ENCODE assay signal across 7 cellular contexts in genomic region chr19:6516018-6516658, GRCh38. TPM values are rescaled to one million over a fixed set of nuclear protein-coding genes. Genes with fewer than 3 reads are reported as not detected.
A peak's percentile ranks its signal among the peaks of the same experiment; 100 is the strongest.
DNase-seq lines count a peak whose midpoint lies in the region; ATAC-seq and TF ChIP-seq lines count a peak whose summit lies in the region.

No MANE protein-coding gene starts in this region.

- peaks cover 3% of the 10 kb centered on the region for H3K4me1 ChIP-seq in mesodermal cell (ENCODE audit: control insufficient read depth, insufficient read depth, low read length, poor library complexity, severe bottlenecking)

- H3K4me3 ChIP-seq in GM12875 (ENCODE audit: low read depth, low read length), result peak overlapping the region; percentile 84
- peak overlapping the region; percentile 52 for H3K4me3 ChIP-seq in mesodermal cell (ENCODE audit: extremely low read depth, insufficient read depth, low read length, poor library complexity, severe bottlenecking)

- H3K27ac ChIP-seq in mesodermal cell (ENCODE audit: low read depth, low read length, severe bottlenecking), result peak overlapping the region; percentile 45

- CTCF ChIA-PET in activated CD8-positive, alpha-beta memory T cell treated with anti-CD3 and anti-CD28 coated beads, Interleukin-2, amount 10 ng/mL, durations not matched to agents 7 days and 5 days (lab: Charles Lee), result interaction anchor here (0.6 to 4.3 kb wide), 40 partner anchors 9 to 374 kb away, joined by 3 to 61 read pairs (median 4); partner anchors contain the start of genes CD70, CLPP, DENND1C and GPR108

- ATAC-seq in HG02973 (IDR thresholded peaks at IDR 0.05; ENCODE audit: unreplicated experiment), result peak; percentile 37
- peak; percentile 71 for ATAC-seq in activated CD8-positive, alpha-beta memory T cell treated with anti-CD3 and anti-CD28 coated beads, Interleukin-2, amount 10 ng/mL, durations not matched to agents 7 days and 5 days

- H3K9me3 Mint-ChIP-seq in activated CD8-positive, alpha-beta memory T cell treated with anti-CD3 and anti-CD28 coated beads, Interleukin-2, amount 10 ng/mL, durations not matched to agents 7 days and 5 days (ENCODE audit: low read depth), result no peaks in the 10 kb centered on the region
- no peaks in the 10 kb centered on the region for H3K9me3 Mint-ChIP-seq in endothelial cell (ENCODE audit: unreplicated experiment)

- peak overlapping the region; percentile 89 for H3K4me3 Mint-ChIP-seq in activated CD8-positive, alpha-beta memory T cell treated with anti-CD3 and anti-CD28 coated beads, Interleukin-2, amount 10 ng/mL, durations not matched to agents 7 days and 5 days
- H3K4me3 Mint-ChIP-seq in endothelial cell (ENCODE audit: unreplicated experiment), result peak overlapping the region; percentile 94

- peak; percentile 88 to 99 for DNase-seq in NOMO-1 (lab: John Stamatoyannopoulos, UW; ENCODE audit: unreplicated experiment in 2 of 2)
- DNase-seq in activated CD8-positive, alpha-beta memory T cell treated with anti-CD3 and anti-CD28 coated beads, Interleukin-2, amount 10 ng/mL, durations not matched to agents 7 days and 5 days, result peak; percentile 92
- peak; percentile 88 for DNase-seq in endothelial cell (ENCODE audit: low spot score)
- DNase-seq in stimulated activated CD8-positive, alpha-beta memory T cell treated with anti-CD3 and anti-CD28 coated beads, Interleukin-15, amount 100 ng/mL, for 1 hour (ENCODE audit: low read depth), result peak; percentile 40

- no peaks in the 10 kb centered on the region for H3K36me3 ChIP-seq in mesodermal cell (ENCODE audit: control insufficient read depth, insufficient read depth, low read length)

- H3K4me1 Mint-ChIP-seq in activated CD8-positive, alpha-beta memory T cell treated with anti-CD3 and anti-CD28 coated beads, Interleukin-2, amount 10 ng/mL, durations not matched to agents 7 days and 5 days, result peaks cover 40% of the 10 kb centered on the region
- peaks cover 19% of the 10 kb centered on the region for H3K4me1 Mint-ChIP-seq in endothelial cell (ENCODE audit: unreplicated experiment)

- no peaks in the 10 kb centered on the region for H3K9me3 ChIP-seq in mesodermal cell (ENCODE audit: control insufficient read depth, low read length)

- no peaks in the 10 kb centered on the region for H3K36me3 Mint-ChIP-seq in activated CD8-positive, alpha-beta memory T cell treated with anti-CD3 and anti-CD28 coated beads, Interleukin-2, amount 10 ng/mL, durations not matched to agents 7 days and 5 days
- H3K36me3 Mint-ChIP-seq in endothelial cell (ENCODE audit: low read depth, unreplicated experiment), result peaks cover 9% of the 10 kb centered on the region

- 0 to 4% methylated on average over 21 to 25 of the region's 26 CpGs for WGBS in mesodermal cell (ENCODE audit: insufficient coverage in 2 of 2), 2 experiments

- no peaks in the 10 kb centered on the region for H3K27me3 Mint-ChIP-seq in activated CD8-positive, alpha-beta memory T cell treated with anti-CD3 and anti-CD28 coated beads, Interleukin-2, amount 10 ng/mL, durations not matched to agents 7 days and 5 days
- H3K27me3 Mint-ChIP-seq in endothelial cell (ENCODE audit: unreplicated experiment), result peaks cover 8% of the 10 kb centered on the region

- H3K27ac Mint-ChIP-seq in activated CD8-positive, alpha-beta memory T cell treated with anti-CD3 and anti-CD28 coated beads, Interleukin-2, amount 10 ng/mL, durations not matched to agents 7 days and 5 days, result peak overlapping the region; percentile 96
- H3K27ac Mint-ChIP-seq in endothelial cell (ENCODE audit: unreplicated experiment), result peak overlapping the region; percentile 67

- TF ChIP-seq CTCF in GM12875 (IDR thresholded peaks at IDR 0.05; ENCODE audit: borderline replicate concordance, insufficient read depth, low read depth, low read length) (no peak), endothelial cell (IDR thresholded peaks at IDR 0.05; ENCODE audit: unreplicated experiment) (no peak)

RNA-seq across cellular contexts. Expression of gene TUBB4A, which starts 14.0 kb away (rescaled TPM):
- total RNA-seq in activated CD8-positive, alpha-beta memory T cell treated with anti-CD3 and anti-CD28 coated beads, Interleukin-2, amount 10 ng/mL, durations not matched to agents 7 days and 5 days, result 1 to 10 TPM; 7.5 to 8.1 TPM
- 0.21 TPM for total RNA-seq in endothelial cell (ENCODE audit: unreplicated experiment)
- polyA plus RNA-seq in mesodermal cell (2013, experiment 1 of 2), result 1.7 TPM
- 1.3 TPM for polyA plus RNA-seq in mesodermal cell (2013, experiment 2 of 2)

RNA-seq across cellular contexts. Expression of gene TNFSF9, which starts 14.7 kb away (rescaled TPM):
- 10 to 100 TPM in 1 of 2 experiments, 1 to 10 TPM in 1; 4.7 to 18.5 TPM for total RNA-seq in activated CD8-positive, alpha-beta memory T cell treated with anti-CD3 and anti-CD28 coated beads, Interleukin-2, amount 10 ng/mL, durations not matched to agents 7 days and 5 days
- 3.0 TPM for total RNA-seq in endothelial cell (ENCODE audit: unreplicated experiment)
- polyA plus RNA-seq in mesodermal cell (2013, experiment 1 of 2), result 5.6 TPM
- polyA plus RNA-seq in mesodermal cell (2013, experiment 2 of 2), result 5.1 TPM

RNA-seq across cellular contexts. Expression of gene DENND1C, which starts 34.6 kb away (rescaled TPM):
- 100 to 1,000 TPM; 100 to 113 TPM for total RNA-seq in activated CD8-positive, alpha-beta memory T cell treated with anti-CD3 and anti-CD28 coated beads, Interleukin-2, amount 10 ng/mL, durations not matched to agents 7 days and 5 days
- 1.5 TPM for total RNA-seq in endothelial cell (ENCODE audit: unreplicated experiment)
- 0.52 TPM for polyA plus RNA-seq in mesodermal cell (2013, experiment 1 of 2)
- 0.10 TPM for polyA plus RNA-seq in mesodermal cell (2013, experiment 2 of 2)

RNA-seq across cellular contexts. Expression of gene CRB3, which starts 52.1 kb away (rescaled TPM):
- under 1 TPM; 0.45 to 0.55 TPM for total RNA-seq in activated CD8-positive, alpha-beta memory T cell treated with anti-CD3 and anti-CD28 coated beads, Interleukin-2, amount 10 ng/mL, durations not matched to agents 7 days and 5 days
- total RNA-seq in endothelial cell (ENCODE audit: unreplicated experiment), result 0.44 TPM
- not detected for polyA plus RNA-seq in mesodermal cell (2013, experiment 1 of 2)
- 0.30 TPM for polyA plus RNA-seq in mesodermal cell (2013, experiment 2 of 2)

RNA-seq across cellular contexts. Expression of gene SLC25A23, which starts 56.5 kb away (rescaled TPM):
- total RNA-seq in activated CD8-positive, alpha-beta memory T cell treated with anti-CD3 and anti-CD28 coated beads, Interleukin-2, amount 10 ng/mL, durations not matched to agents 7 days and 5 days, result 10 to 100 TPM; 25.2 to 27.9 TPM
- total RNA-seq in endothelial cell (ENCODE audit: unreplicated experiment), result 20.7 TPM
- 36.6 TPM for polyA plus RNA-seq in mesodermal cell (2013, experiment 1 of 2)
- polyA plus RNA-seq in mesodermal cell (2013, experiment 2 of 2), result 32.3 TPM

Comparison
In these comparisons a context has a peak if more than half of its experiments do, and no peak if none do; other contexts are left out.
1. Peak in every context shown above with its lines: DNase-seq, ATAC-seq, H3K4me3 ChIP-seq and H3K27ac ChIP-seq.
2. DNase-seq: peak in every context shown above with its lines; median percentile 94 in NOMO-1; 92 in activated CD8-positive, alpha-beta memory T cell treated with anti-CD3 and anti-CD28 coated beads, Interleukin-2, amount 10 ng/mL, durations not matched to agents 7 days and 5 days; 88 in endothelial cell; 40 in stimulated activated CD8-positive, alpha-beta memory T cell treated with anti-CD3 and anti-CD28 coated beads, Interleukin-15, amount 100 ng/mL, for 1 hour.
3. RNA of gene DENND1C, which starts 34.6 kb away (total RNA-seq): 100 to 113 TPM in activated CD8-positive, alpha-beta memory T cell treated with anti-CD3 and anti-CD28 coated beads, Interleukin-2, amount 10 ng/mL, durations not matched to agents 7 days and 5 days; 1.5 TPM in endothelial cell (single experiment); every median in the first group is over 10 times any median in the second.